ENCODE assay signal across 11 cellular contexts in the genomic region with DNA sequence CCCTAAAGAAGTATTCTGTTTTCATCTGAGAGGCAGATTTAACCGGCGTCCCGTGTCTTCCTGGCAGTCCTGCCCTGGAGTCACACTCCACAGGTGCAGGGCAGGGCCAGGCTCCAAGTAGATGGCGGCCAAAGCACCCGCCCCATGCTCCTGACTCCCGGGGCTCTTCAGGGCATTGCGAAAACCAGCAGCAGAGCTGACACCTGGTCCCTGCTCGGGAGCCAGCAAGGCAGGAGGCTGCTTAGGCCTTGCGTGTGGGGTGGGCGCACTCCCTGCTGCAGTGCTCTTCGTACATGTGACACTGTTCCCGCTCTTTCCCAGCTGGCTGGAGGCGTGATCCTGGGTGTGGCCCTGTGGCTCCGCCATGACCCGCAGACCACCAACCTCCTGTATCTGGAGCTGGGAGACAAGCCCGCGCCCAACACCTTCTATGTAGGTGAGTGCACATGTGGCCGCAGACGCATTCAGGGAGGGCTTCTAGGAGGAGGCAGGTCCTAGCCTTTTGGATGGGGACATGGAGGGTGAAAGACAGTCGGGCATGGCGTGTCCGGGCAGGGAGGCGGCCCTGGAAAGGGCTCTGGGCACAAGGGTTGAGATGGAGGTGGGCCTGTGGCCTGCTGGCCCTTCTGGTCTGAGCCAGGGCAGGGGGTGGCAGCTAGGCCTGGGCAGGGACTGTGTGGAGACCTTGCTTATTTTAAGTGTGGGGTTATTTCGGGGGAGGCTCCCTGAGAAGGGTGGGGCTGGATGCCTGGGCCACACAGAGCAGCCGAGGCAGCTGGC. TPM values are rescaled to one million over a fixed set of nuclear protein-coding genes. Genes with fewer than 3 reads are reported as not detected.
DNase-seq lines count a peak whose midpoint lies in the region; ATAC-seq and TF ChIP-seq lines count a peak whose summit lies in the region.
"Had no signal": no experiment of that assay in that cellular context is flagged by ENCODE, and none has a peak within 500 bp of the region (broad histone marks: within the 10 kb centered on the region; RNA-seq: fewer than 3 reads in every experiment).

No MANE protein-coding gene starts in this region.

- no peak overlapping the region for H3K4me3 Mint-ChIP-seq in T-helper 1 cell treated with Interleukin-12 subunit alpha and Interleukin-12 subunit beta and Interleukin-4 antibody, amounts not matched to agents 30 μg/mL and 1 μg/mL, for 36 hours
- H3K4me3 Mint-ChIP-seq in brain, result no peak overlapping the region

- no peak for TF ChIP-seq CTCF in brain (conservative IDR thresholded peaks at IDR 0.05)
- no peak for TF ChIP-seq CTCF in right lobe of liver (IDR thresholded peaks at IDR 0.05)

- H3K9me3 ChIP-seq in right lobe of liver (no peaks in the 10 kb centered on the region), stomach smooth muscle (ENCODE audit: control insufficient read depth in 2 of 2, low read length in 2 of 2) (no peaks in the 10 kb centered on the region)

- H3K4me1 Mint-ChIP-seq in T-helper 1 cell treated with Interleukin-12 subunit alpha and Interleukin-12 subunit beta and Interleukin-4 antibody, amounts not matched to agents 30 μg/mL and 1 μg/mL, for 36 hours (ENCODE audit: low read depth), result peaks cover 11% of the 10 kb centered on the region
- peaks cover 45% of the 10 kb centered on the region for H3K4me1 Mint-ChIP-seq in brain

- DNase-seq in T-helper 1 cell (no peak), right lobe of liver (peak in 2 of 3 donors; percentile 79 to 80), GOT3 (lab: John Stamatoyannopoulos, UW) (no peak)
- no peak for DNase-seq in stimulated activated CD4-positive, alpha-beta T cell treated with anti-CD3 and anti-CD28 coated beads, Interleukin-2, amount 100 ng/mL, for 24 hours
- DNase-seq: activated T-cell treated with anti-CD3 and anti-CD28 coated beads, Interleukin-2, amount 50 U/mL, for 4 hours; midbrain; NCI-H1930 had no signal

- intact Hi-C loops in right lobe of liver (cut with DNase I), result loop anchor here in 1 of 2 donors (10.0 kb wide), 1 partner anchor 635 kb away; a partner anchor contains a TSS

- H3K27me3 ChIP-seq in right lobe of liver, result no peaks in the 10 kb centered on the region
- no peaks in the 10 kb centered on the region for H3K27me3 ChIP-seq in stomach smooth muscle (ENCODE audit: control insufficient read depth in 1 of 2, insufficient read depth in 2 of 2, low read length in 2 of 2)

- no peaks in the 10 kb centered on the region for H3K9me3 Mint-ChIP-seq in T-helper 1 cell treated with Interleukin-12 subunit alpha and Interleukin-12 subunit beta and Interleukin-4 antibody, amounts not matched to agents 30 μg/mL and 1 μg/mL, for 36 hours
- no peaks in the 10 kb centered on the region for H3K9me3 Mint-ChIP-seq in brain
- H3K9me3 Mint-ChIP-seq: activated T-cell treated with anti-CD3 and anti-CD28 coated beads, Interleukin-2, amount 50 U/mL, for 4 hours had no signal

- H3K36me3 ChIP-seq in right lobe of liver, result peaks cover 0 to 45% (median 5%) of the 10 kb centered on the region in 4 donors
- H3K36me3 ChIP-seq in stomach smooth muscle (ENCODE audit: control insufficient read depth in 2 of 2, insufficient read depth in 2 of 2, low read length in 2 of 2), result peaks cover 12 to 13% of the 10 kb centered on the region in 2 donors

- H3K27ac Mint-ChIP-seq in T-helper 1 cell treated with Interleukin-12 subunit alpha and Interleukin-12 subunit beta and Interleukin-4 antibody, amounts not matched to agents 30 μg/mL and 1 μg/mL, for 36 hours, result peak overlapping the region; percentile 69
- H3K27ac Mint-ChIP-seq in brain, result peak overlapping the region; percentile 66 to 92 (median 81)

- H3K4me3 ChIP-seq in right lobe of liver (no peak overlapping the region), stomach smooth muscle (ENCODE audit: low read length in 2 of 2) (peak overlapping the region; percentile 40 to 49)

- peak overlapping the region; percentile 47 to 61 for H3K9ac ChIP-seq in stomach smooth muscle (ENCODE audit: low read length in 2 of 2)

- peaks cover 2% of the 10 kb centered on the region for H3K36me3 Mint-ChIP-seq in T-helper 1 cell treated with Interleukin-12 subunit alpha and Interleukin-12 subunit beta and Interleukin-4 antibody, amounts not matched to agents 30 μg/mL and 1 μg/mL, for 36 hours (ENCODE audit: low read depth)
- peaks cover 4% of the 10 kb centered on the region for H3K36me3 Mint-ChIP-seq in brain

- peaks cover 0 to 53% (median 23%) of the 10 kb centered on the region in 4 donors for H3K4me1 ChIP-seq in right lobe of liver
- peaks cover 85% of the 10 kb centered on the region for H3K4me1 ChIP-seq in stomach smooth muscle (ENCODE audit: control insufficient read depth, insufficient read depth, low read length)

- WGBS in right lobe of liver (ENCODE audit: insufficient coverage, low coverage, low lambda C conversion rate, missing lambda C conversion rate), result 66% methylated on average over 11 of the region's 25 CpGs

- ATAC-seq in right lobe of liver, result peak in 3 of 4 donors; percentile 5 to 56 (median 9)
- ATAC-seq in HG03045 (IDR thresholded peaks at IDR 0.05; ENCODE audit: unreplicated experiment), result no peak
- ATAC-seq: activated T-cell treated with anti-CD3 and anti-CD28 coated beads, Interleukin-2, amount 50 U/mL, for 4 hours had no signal

- no peaks in the 10 kb centered on the region for H3K27me3 Mint-ChIP-seq in T-helper 1 cell treated with Interleukin-12 subunit alpha and Interleukin-12 subunit beta and Interleukin-4 antibody, amounts not matched to agents 30 μg/mL and 1 μg/mL, for 36 hours (ENCODE audit: low read depth)
- H3K27me3 Mint-ChIP-seq in brain, result no peaks in the 10 kb centered on the region

- H3K27ac ChIP-seq in right lobe of liver (peak overlapping the region in 1 of 3 donors; percentile 33), stomach smooth muscle (ENCODE audit: low read length) (peak overlapping the region; percentile 94)

- TF ChIP-seq POLR2A in right lobe of liver (IDR thresholded peaks at IDR 0.05), result no peak

RNA-seq across cellular contexts. Expression of a gene that starts 10.3 kb away (rescaled TPM):
- 41.9 TPM for polyA plus RNA-seq in brain (ENCODE audit: insufficient read depth, low read depth, low replicate concordance)
- 10 to 100 TPM; 17.6 to 27.0 (median 19.5) TPM for total RNA-seq in right lobe of liver

RNA-seq across cellular contexts. Expression of a gene that starts 13.2 kb away (rescaled TPM):
- 643 TPM for polyA plus RNA-seq in brain (ENCODE audit: insufficient read depth, low read depth, low replicate concordance)
- total RNA-seq in right lobe of liver, result 100 to 1,000 TPM; 433 to 721 (median 528) TPM

RNA-seq across cellular contexts. Expression of a gene that starts 54.0 kb away (rescaled TPM):
- 0.76 TPM for polyA plus RNA-seq in brain (ENCODE audit: insufficient read depth, low read depth, low replicate concordance)
- total RNA-seq in right lobe of liver, result not detected
- total RNA-seq: activated T-cell treated with anti-CD3 and anti-CD28 coated beads, Interleukin-2, amount 50 U/mL, for 4 hours had no signal

RNA-seq across cellular contexts. Expression of a gene that starts 54.5 kb away (rescaled TPM):
- polyA plus RNA-seq in brain (ENCODE audit: insufficient read depth, low read depth, low replicate concordance), result 13.4 TPM
- 1 to 10 TPM in 4 of 6 experiments, under 1 TPM in 2; 0.61 to 2.4 (median 1.8) TPM for total RNA-seq in right lobe of liver

Comparison
In these comparisons a context has a peak if more than half of its experiments do, and no peak if none do; other contexts are left out.
1. DNase-seq: peak in right lobe of liver (2 of 3); none in T-helper 1 cell (0 of 5), stimulated activated CD4-positive, alpha-beta T cell treated with anti-CD3 and anti-CD28 coated beads, Interleukin-2, amount 100 ng/mL, for 24 hours (0 of 2) and GOT3 (single experiment).
2. H3K4me3 ChIP-seq: peak in stomach smooth muscle (2 of 2); none in right lobe of liver (0 of 3).